2 cellular contexts compared by ENCODE assay signal in genomic region chr19:3987619-3988371, GRCh38.
TF ChIP-seq lines count a peak whose summit lies in the region.

No MANE protein-coding gene starts in this region.

TF ChIP-seq in HEK293T, 16 proteins besides CTCF, POLR2A, EP300 and RAD21:
- TF ChIP-seq ZNF384 (IDR thresholded peaks at IDR 0.05) (peak; percentile 100), TARDBP (IDR thresholded peaks at IDR 0.05) (no peak), FOXK2 (IDR thresholded peaks at IDR 0.05) (no peak)

TF ChIP-seq in K562, 482 proteins besides CTCF, POLR2A, EP300 and RAD21 (continues in another document):
- TF ChIP-seq MEIS2 (IDR thresholded peaks at IDR 0.05; ENCODE audit: partially characterized antibody) (peak; percentile 76), NCOR1 (IDR thresholded peaks at IDR 0.05) (no peak), LARP7 (IDR thresholded peaks at IDR 0.05) (no peak), GTF2F1 (IDR thresholded peaks at IDR 0.05; ENCODE audit: low read depth, low read length) (no peak), ESRRB (CRISPR knock-in tag; IDR thresholded peaks at IDR 0.05; ENCODE audit: borderline replicate concordance) (no peak), HMBOX1 (IDR thresholded peaks at IDR 0.05) (no peak), BRF1 (IDR thresholded peaks at IDR 0.05; ENCODE audit: borderline replicate concordance, extremely low read depth, insufficient read length) (no peak), SIRT6 (IDR thresholded peaks at IDR 0.05; ENCODE audit: low read depth, low read length) (no peak), TRIM25 (IDR thresholded peaks at IDR 0.05; ENCODE audit: borderline replicate concordance) (no peak), CREM (IDR thresholded peaks at IDR 0.05; ENCODE audit: low read depth) (peak; percentile 37; the same call in 1 of the 2 replicates), NRF1 (conservative IDR thresholded peaks at IDR 0.05 in 1 of 2, IDR thresholded peaks at IDR 0.05 in 1 of 2) (peak; percentile 96 to 97), SP1 (CRISPR knock-in tag; IDR thresholded peaks at IDR 0.05) (no peak), RHOXF2B (CRISPR knock-in tag; conservative IDR thresholded peaks at IDR 0.05) (no peak), TAF1 (IDR thresholded peaks at IDR 0.05; ENCODE audit: control insufficient read depth, extremely low read depth, insufficient read depth, low read length, severe bottlenecking) (no peak), ZNF140 (CRISPR knock-in tag; IDR thresholded peaks at IDR 0.05) (no peak), ZNF280A (IDR thresholded peaks at IDR 0.05; ENCODE audit: low read depth, partially characterized antibody) (no peak), REST (CRISPR knock-in tag; IDR thresholded peaks at IDR 0.05; ENCODE audit: low read depth) (no peak), ZNF384 (IDR thresholded peaks at IDR 0.05; ENCODE audit: low read depth, low read length) (peak; percentile 100), GTF3C2 (IDR thresholded peaks at IDR 0.05; ENCODE audit: borderline replicate concordance, extremely low read depth, insufficient read length) (no peak), XRCC5 (IDR thresholded peaks at IDR 0.05; ENCODE audit: low read depth, low read length) (peak; percentile 74; the same call in 1 of the 2 replicates), THRAP3 (IDR thresholded peaks at IDR 0.05; ENCODE audit: borderline replicate concordance) (no peak), ZEB2 (IDR thresholded peaks at IDR 0.05) (no peak)
- TF ChIP-seq, protein P1, sequence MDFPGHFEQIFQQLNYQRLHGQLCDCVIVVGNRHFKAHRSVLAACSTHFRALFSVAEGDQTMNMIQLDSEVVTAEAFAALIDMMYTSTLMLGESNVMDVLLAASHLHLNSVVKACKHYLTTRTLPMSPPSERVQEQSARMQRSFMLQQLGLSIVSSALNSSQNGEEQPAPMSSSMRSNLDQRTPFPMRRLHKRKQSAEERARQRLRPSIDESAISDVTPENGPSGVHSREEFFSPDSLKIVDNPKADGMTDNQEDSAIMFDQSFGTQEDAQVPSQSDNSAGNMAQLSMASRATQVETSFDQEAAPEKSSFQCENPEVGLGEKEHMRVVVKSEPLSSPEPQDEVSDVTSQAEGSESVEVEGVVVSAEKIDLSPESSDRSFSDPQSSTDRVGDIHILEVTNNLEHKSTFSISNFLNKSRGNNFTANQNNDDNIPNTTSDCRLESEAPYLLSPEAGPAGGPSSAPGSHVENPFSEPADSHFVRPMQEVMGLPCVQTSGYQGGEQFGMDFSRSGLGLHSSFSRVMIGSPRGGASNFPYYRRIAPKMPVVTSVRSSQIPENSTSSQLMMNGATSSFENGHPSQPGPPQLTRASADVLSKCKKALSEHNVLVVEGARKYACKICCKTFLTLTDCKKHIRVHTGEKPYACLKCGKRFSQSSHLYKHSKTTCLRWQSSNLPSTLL (IDR thresholded peaks at IDR 0.05), result no peak
- TF ChIP-seq, protein P2, sequence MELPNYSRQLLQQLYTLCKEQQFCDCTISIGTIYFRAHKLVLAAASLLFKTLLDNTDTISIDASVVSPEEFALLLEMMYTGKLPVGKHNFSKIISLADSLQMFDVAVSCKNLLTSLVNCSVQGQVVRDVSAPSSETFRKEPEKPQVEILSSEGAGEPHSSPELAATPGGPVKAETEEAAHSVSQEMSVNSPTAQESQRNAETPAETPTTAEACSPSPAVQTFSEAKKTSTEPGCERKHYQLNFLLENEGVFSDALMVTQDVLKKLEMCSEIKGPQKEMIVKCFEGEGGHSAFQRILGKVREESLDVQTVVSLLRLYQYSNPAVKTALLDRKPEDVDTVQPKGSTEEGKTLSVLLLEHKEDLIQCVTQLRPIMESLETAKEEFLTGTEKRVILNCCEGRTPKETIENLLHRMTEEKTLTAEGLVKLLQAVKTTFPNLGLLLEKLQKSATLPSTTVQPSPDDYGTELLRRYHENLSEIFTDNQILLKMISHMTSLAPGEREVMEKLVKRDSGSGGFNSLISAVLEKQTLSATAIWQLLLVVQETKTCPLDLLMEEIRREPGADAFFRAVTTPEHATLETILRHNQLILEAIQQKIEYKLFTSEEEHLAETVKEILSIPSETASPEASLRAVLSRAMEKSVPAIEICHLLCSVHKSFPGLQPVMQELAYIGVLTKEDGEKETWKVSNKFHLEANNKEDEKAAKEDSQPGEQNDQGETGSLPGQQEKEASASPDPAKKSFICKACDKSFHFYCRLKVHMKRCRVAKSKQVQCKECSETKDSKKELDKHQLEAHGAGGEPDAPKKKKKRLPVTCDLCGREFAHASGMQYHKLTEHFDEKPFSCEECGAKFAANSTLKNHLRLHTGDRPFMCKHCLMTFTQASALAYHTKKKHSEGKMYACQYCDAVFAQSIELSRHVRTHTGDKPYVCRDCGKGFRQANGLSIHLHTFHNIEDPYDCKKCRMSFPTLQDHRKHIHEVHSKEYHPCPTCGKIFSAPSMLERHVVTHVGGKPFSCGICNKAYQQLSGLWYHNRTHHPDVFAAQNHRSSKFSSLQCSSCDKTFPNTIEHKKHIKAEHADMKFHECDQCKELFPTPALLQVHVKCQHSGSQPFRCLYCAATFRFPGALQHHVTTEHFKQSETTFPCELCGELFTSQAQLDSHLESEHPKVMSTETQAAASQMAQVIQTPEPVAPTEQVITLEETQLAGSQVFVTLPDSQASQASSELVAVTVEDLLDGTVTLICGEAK (IDR thresholded peaks at IDR 0.05), result peak; percentile 51; the same call in 1 of the 2 replicates
- TF ChIP-seq, protein P2 (CRISPR knock-in tag; IDR thresholded peaks at IDR 0.05), result no peak
